In genomic region chr2:43030551-43031025, GRCh38 we compare ENCODE assay signal across 26 cellular contexts.
DNase-seq lines count a peak whose midpoint lies in the region; ATAC-seq and TF ChIP-seq lines count a peak whose summit lies in the region.
"Had no signal": no experiment of that assay in that cellular context is flagged by ENCODE, and none has a peak within 500 bp of the region (broad histone marks: within the 10 kb centered on the region; RNA-seq: fewer than 3 reads in every experiment).

No MANE protein-coding gene starts in this region.

- H4K20me1 ChIP-seq in mammary epithelial cell (ENCODE audit: insufficient read depth, low read length): no peaks in the 10 kb centered on the region

- TF ChIP-seq CTCF in MCF 10A (IDR thresholded peaks at IDR 0.05; ENCODE audit: unreplicated experiment) (no peak), mammary epithelial cell (conservative IDR thresholded peaks at IDR 0.05 in 1 of 2, IDR thresholded peaks at IDR 0.05 in 1 of 2; ENCODE audit: extremely low read depth in 1 of 2, insufficient read depth in 1 of 2, low read depth in 1 of 2, low read length in 2 of 2) (no peak), lower lobe of right lung (IDR thresholded peaks at IDR 0.05) (no peak), ovary (IDR thresholded peaks at IDR 0.05) (no peak), right atrium auricular region (IDR thresholded peaks at IDR 0.05) (no peak)

- H3K9ac ChIP-seq in mammary epithelial cell (ENCODE audit: insufficient read depth, low read length): no peak overlapping the region

- no peaks in the 10 kb centered on the region for H3K9me3 Mint-ChIP-seq in MCF 10A (ENCODE audit: unreplicated experiment)
- H3K9me3 Mint-ChIP-seq in activated T-helper 2 cell treated with anti-CD3 and anti-CD28 coated beads, Interferon-gamma antibody, Interleukin-2, Interleukin-4, amounts not matched to agents 10 μg/mL and 5 μg/mL and 100 μg/mL, durations not matched to agents 14 hours and 24 hours and 36 hours: no peaks in the 10 kb centered on the region
- H3K9me3 Mint-ChIP-seq: CD8-positive, alpha-beta T cell had no signal

- H3K9me3 ChIP-seq in mammary epithelial cell (replicated peaks; ENCODE audit: insufficient read depth, low read length): no peaks in the 10 kb centered on the region
- no peaks in the 10 kb centered on the region for H3K9me3 ChIP-seq in lower lobe of right lung
- H3K9me3 ChIP-seq in ovary: no peaks in the 10 kb centered on the region
- no peaks in the 10 kb centered on the region for H3K9me3 ChIP-seq in right atrium auricular region
- H3K9me3 ChIP-seq: Caco-2, SJSA1 had no signal

- H3K27ac Mint-ChIP-seq in MCF 10A (ENCODE audit: low read depth, unreplicated experiment): peak overlapping the region; percentile 40
- H3K27ac Mint-ChIP-seq in activated T-helper 2 cell treated with anti-CD3 and anti-CD28 coated beads, Interferon-gamma antibody, Interleukin-2, Interleukin-4, amounts not matched to agents 10 μg/mL and 5 μg/mL and 100 μg/mL, durations not matched to agents 14 hours and 24 hours and 36 hours: no peak overlapping the region
- H3K27ac Mint-ChIP-seq: B cell; CD8-positive, alpha-beta T cell had no signal

- TF ChIP-seq POLR2A in ovary (IDR thresholded peaks at IDR 0.05): no peak

- no peak overlapping the region for H3K4me3 ChIP-seq in mammary epithelial cell (replicated peaks in 1 of 3; ENCODE audit: insufficient read depth in 1 of 3, low read depth in 2 of 3, low read length in 3 of 3)
- no peak overlapping the region for H3K4me3 ChIP-seq in lower lobe of right lung
- no peak overlapping the region for H3K4me3 ChIP-seq in ovary
- no peak overlapping the region for H3K4me3 ChIP-seq in right atrium auricular region
- H3K4me3 ChIP-seq: SJSA1 had no signal

- intact Hi-C loops in MCF 10A (cut with micrococcal nuclease) (no loop called here), mammary epithelial cell (cut with micrococcal nuclease) (no loop called here), lower lobe of right lung (cut with DNase I) (no loop called here), ovary (cut with DNase I) (loop anchor here in 1 of 4 donors (10.0 kb wide), 1 partner anchor 74 kb away; no protein-coding TSS in a partner anchor), Right ventricle myocardium inferior (cut with DNase I) (no loop called here)
- intact Hi-C loops in activated T-helper 2 cell treated with anti-CD3 and anti-CD28 coated beads, Interferon-gamma antibody, Interleukin-2, Interleukin-4, amounts not matched to agents 10 μg/mL and 5 μg/mL and 100 μg/mL, durations not matched to agents 14 hours and 24 hours and 36 hours (cut with micrococcal nuclease): no loop called here

- no peak overlapping the region for H3K4me3 Mint-ChIP-seq in MCF 10A (ENCODE audit: unreplicated experiment)
- no peak overlapping the region for H3K4me3 Mint-ChIP-seq in activated T-helper 2 cell treated with anti-CD3 and anti-CD28 coated beads, Interferon-gamma antibody, Interleukin-2, Interleukin-4, amounts not matched to agents 10 μg/mL and 5 μg/mL and 100 μg/mL, durations not matched to agents 14 hours and 24 hours and 36 hours (ENCODE audit: low read depth)
- H3K4me3 Mint-ChIP-seq: B cell; CD8-positive, alpha-beta T cell had no signal

- H3K4me1 ChIP-seq in mammary epithelial cell (ENCODE audit: insufficient read depth, low read length) (peaks cover 16% of the 10 kb centered on the region), lower lobe of right lung (peaks cover 28% of the 10 kb centered on the region), ovary (ENCODE audit: insufficient read depth) (peaks cover 19% of the 10 kb centered on the region), right atrium auricular region (peaks cover 0 to 36% of the 10 kb centered on the region in 2 donors)

- in situ Hi-C loops in mammary epithelial cell (cut with MboI; ENCODE audit: low sequenced_read_pairs in 2 of 2): no loop called here

- H3K4me1 Mint-ChIP-seq in MCF 10A (ENCODE audit: insufficient read depth, unreplicated experiment): peaks cover 37% of the 10 kb centered on the region
- no peaks in the 10 kb centered on the region for H3K4me1 Mint-ChIP-seq in activated T-helper 2 cell treated with anti-CD3 and anti-CD28 coated beads, Interferon-gamma antibody, Interleukin-2, Interleukin-4, amounts not matched to agents 10 μg/mL and 5 μg/mL and 100 μg/mL, durations not matched to agents 14 hours and 24 hours and 36 hours (ENCODE audit: low read depth)
- H3K4me1 Mint-ChIP-seq: B cell had no signal

- H3K36me3 ChIP-seq in mammary epithelial cell (ENCODE audit: insufficient read depth, low read length): peaks cover 10% of the 10 kb centered on the region
- no peaks in the 10 kb centered on the region for H3K36me3 ChIP-seq in lower lobe of right lung
- no peaks in the 10 kb centered on the region for H3K36me3 ChIP-seq in ovary
- H3K36me3 ChIP-seq in right atrium auricular region: no peaks in the 10 kb centered on the region
- H3K36me3 ChIP-seq: SJSA1 had no signal

- CTCF ChIA-PET in MCF 10A (lab: Yijun Ruan, JAX): interaction anchor here (1.4 kb wide), 1 partner anchor 101 kb away, joined by 5 read pairs; no protein-coding TSS in a partner anchor
- CTCF ChIA-PET in mammary epithelial cell (lab: Charles Lee; ENCODE audit: low non-redundant PET): no interaction called here

- peaks cover 14% of the 10 kb centered on the region for H3K36me3 Mint-ChIP-seq in MCF 10A (ENCODE audit: insufficient read depth, unreplicated experiment)
- no peaks in the 10 kb centered on the region for H3K36me3 Mint-ChIP-seq in activated T-helper 2 cell treated with anti-CD3 and anti-CD28 coated beads, Interferon-gamma antibody, Interleukin-2, Interleukin-4, amounts not matched to agents 10 μg/mL and 5 μg/mL and 100 μg/mL, durations not matched to agents 14 hours and 24 hours and 36 hours (ENCODE audit: low read depth)
- H3K36me3 Mint-ChIP-seq: CD8-positive, alpha-beta T cell had no signal

- no peaks in the 10 kb centered on the region for H3K27me3 ChIP-seq in mammary epithelial cell (ENCODE audit: insufficient read depth, low read length)
- no peaks in the 10 kb centered on the region for H3K27me3 ChIP-seq in lower lobe of right lung (ENCODE audit: low read depth)
- no peaks in the 10 kb centered on the region for H3K27me3 ChIP-seq in ovary
- no peaks in the 10 kb centered on the region for H3K27me3 ChIP-seq in right atrium auricular region
- H3K27me3 ChIP-seq: SJSA1 had no signal

- 63% methylated on average over 4 of the region's 4 CpGs for WGBS in mammary epithelial cell (ENCODE audit: low coverage, missing lambda C conversion rate)
- 78 to 82% (median 81%) methylated on average over 4 of the region's 4 CpGs for whole genome bisulfite sequencing in ovary, 3 donors

- H2AFZ ChIP-seq in mammary epithelial cell (ENCODE audit: low read depth, low read length): no peak overlapping the region

- H3K79me2 ChIP-seq in mammary epithelial cell (ENCODE audit: insufficient read depth, low read length): peaks cover 2% of the 10 kb centered on the region

- POLR2A ChIA-PET in MCF 10A (lab: Yijun Ruan, JAX): interaction anchor here (0.8 to 1.2 kb wide), 3 partner anchors 19 to 44 kb away, joined by 3 read pairs; no protein-coding TSS in a partner anchor

- no peak overlapping the region for H3K4me2 ChIP-seq in mammary epithelial cell (ENCODE audit: insufficient read depth, low read depth, low read length)

- ATAC-seq in lower lobe of right lung (no peak), Right ventricle myocardium inferior (no peak)
- ATAC-seq: CD8-positive, alpha-beta T cell had no signal

- no peaks in the 10 kb centered on the region for H3K27me3 Mint-ChIP-seq in MCF 10A (ENCODE audit: insufficient read depth, unreplicated experiment)
- H3K27me3 Mint-ChIP-seq in activated T-helper 2 cell treated with anti-CD3 and anti-CD28 coated beads, Interferon-gamma antibody, Interleukin-2, Interleukin-4, amounts not matched to agents 10 μg/mL and 5 μg/mL and 100 μg/mL, durations not matched to agents 14 hours and 24 hours and 36 hours (ENCODE audit: low read depth): peaks cover 4% of the 10 kb centered on the region

- dilution Hi-C loops in mammary epithelial cell (cut with HindIII; ENCODE audit: low sequenced_read_pairs): loop anchor here (10.0 kb wide), 1 partner anchor 64 kb away; no protein-coding TSS in a partner anchor

- DNase-seq in MCF 10A (ENCODE audit: unreplicated experiment) (no peak), mammary epithelial cell (no peak), lower lobe of right lung (no peak), ovary (peak in 4 of 5 donors; percentile 21 to 37 (median 29)), Right ventricle myocardium inferior (ENCODE audit: missing footprints) (no peak), right atrium auricular region (ENCODE audit: low spot score) (no peak), DMS53 treated with DMSO at 0.1 percent for 48 hours (lab: John Stamatoyannopoulos, UW; ENCODE audit: unreplicated experiment) (no peak)
- DNase-seq in activated T-helper 2 cell treated with anti-CD3 and anti-CD28 coated beads, Interferon-gamma antibody, Interleukin-2, Interleukin-4, amounts not matched to agents 10 μg/mL and 5 μg/mL and 100 μg/mL, durations not matched to agents 14 hours and 24 hours and 36 hours (ENCODE audit: low spot score): no peak
- DNase-seq: Caco-2; CD8-positive, alpha-beta T cell; DMS 273 treated with DMSO at 0.1 percent for 48 hours; DMS79 treated with DMSO at 0.1 percent for 48 hours; GF-D8; Karpas-422; NCI-H1092 treated with DMSO at 0.1 percent for 48 hours; NCI-H1436; NCI-H187 treated with DMSO at 0.1 percent for 48 hours; NCI-H2171 treated with DMSO at 0.1 percent for 48 hours; NCI-H345; NCI-H510A treated with DMSO at 0.1 percent for 48 hours; NCI-H748 treated with DMSO at 0.1 percent for 48 hours had no signal

- BruUV-seq in MCF 10A (replicated peaks; lab: Mats Ljungman, UMichigan): no TSS peak
- BruUV-seq in mammary epithelial cell (replicated peaks; lab: Mats Ljungman, UMichigan): no TSS peak

- TF ChIP-seq EP300 in ovary (IDR thresholded peaks at IDR 0.05): no peak

- H3K27ac ChIP-seq in mammary epithelial cell (ENCODE audit: insufficient read depth, low read depth, low read length): no peak overlapping the region
- peak overlapping the region; percentile 18 for H3K27ac ChIP-seq in lower lobe of right lung
- peak overlapping the region; percentile 30 to 92 for H3K27ac ChIP-seq in ovary
- no peak overlapping the region for H3K27ac ChIP-seq in right atrium auricular region
- H3K27ac ChIP-seq: 22Rv1, C4-2B, HL-60, SJSA1 had no signal

Comparison
In these comparisons a context has a peak if more than half of its experiments do, and no peak if none do; other contexts are left out.
1. DNase-seq: peak in ovary (4 of 5); none in MCF 10A (single experiment), mammary epithelial cell (single experiment), lower lobe of right lung (single experiment), Right ventricle myocardium inferior (single experiment), activated T-helper 2 cell treated with anti-CD3 and anti-CD28 coated beads, Interferon-gamma antibody, Interleukin-2, Interleukin-4, amounts not matched to agents 10 μg/mL and 5 μg/mL and 100 μg/mL, durations not matched to agents 14 hours and 24 hours and 36 hours (single experiment), right atrium auricular region (single experiment) and DMS53 treated with DMSO at 0.1 percent for 48 hours (single experiment).
2. H3K27ac ChIP-seq: peak in lower lobe of right lung (single experiment) and ovary (2 of 2); none in mammary epithelial cell (single experiment) and right atrium auricular region (0 of 2).